18 cellular contexts compared by ENCODE assay signal in the genomic region with DNA sequence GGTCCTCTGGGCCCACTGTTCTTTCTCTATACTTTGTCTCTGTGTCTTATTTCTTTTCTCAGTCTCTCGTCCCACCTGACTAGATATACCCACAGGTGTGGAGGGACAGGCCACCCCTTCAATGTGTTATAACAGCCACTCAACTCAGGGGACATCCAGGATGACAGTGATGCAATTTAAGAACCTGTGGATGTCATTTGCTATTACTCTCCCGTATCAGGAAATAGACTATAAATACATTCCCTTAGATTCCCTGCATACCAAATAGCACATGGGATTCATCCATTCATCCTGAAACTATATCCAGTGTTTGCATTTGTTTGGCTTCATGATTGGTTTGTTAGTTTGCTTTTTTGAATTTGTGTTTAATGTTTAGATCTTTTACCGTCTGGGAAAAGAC. TPM values are rescaled to one million over a fixed set of nuclear protein-coding genes. Genes with fewer than 3 reads are reported as not detected.
"Had no signal": no experiment of that assay in that cellular context is flagged by ENCODE, and none has a peak within 500 bp of the region (broad histone marks: within the 10 kb centered on the region; RNA-seq: fewer than 3 reads in every experiment).

No MANE protein-coding gene starts in this region.

- H3K9me3 ChIP-seq: SJCRH30 had no signal

- H3K36me3 ChIP-seq: SJCRH30 had no signal

- H3K4me3 ChIP-seq: K562, SJCRH30 had no signal

- ATAC-seq: K562, SK-N-SH treated with all-trans-retinoic acid at 6 μM for 48 hours had no signal

- H3K4me1 ChIP-seq: SJCRH30 had no signal

- DNase-seq: Kasumi-1, MM.1S, NCI-H1436, NCI-H187, NCI-H2081 treated with DMSO at 0.1 percent for 48 hours, NCI-H2171, NCI-H226, NCI-H510A, NCI-H524 treated with DMSO at 0.1 percent for 48 hours, NCI-H774, RPMI8226, SJCRH30 had no signal

- H3K27ac ChIP-seq: HL-60, KMS-11, SJCRH30 had no signal

- H3K27me3 ChIP-seq: SJCRH30 had no signal

RNA-seq across cellular contexts. Expression of gene QRFPR, which starts 16.6 kb away (rescaled TPM):
- total RNA-seq: K562, M059J, SJCRH30 had no signal
- polyA plus RNA-seq: IgD-negative memory B cell, K562 had no signal
